ENCODE assay signal across 9 cellular contexts in genomic region chr3:42247576-42248027, GRCh38. TPM values are rescaled to one million over a fixed set of nuclear protein-coding genes. Genes with fewer than 3 reads are reported as not detected.
DNase-seq lines count a peak whose midpoint lies in the region; ATAC-seq and FAIRE-seq lines count a peak whose summit lies in the region.
"Had no signal": no experiment of that assay in that cellular context is flagged by ENCODE, and none has a peak within 500 bp of the region (broad histone marks: within the 10 kb centered on the region; RNA-seq: fewer than 3 reads in every experiment).

No MANE protein-coding gene starts in this region.

- intact Hi-C loops in activated CD4-positive, alpha-beta T cell treated with anti-CD3 and anti-CD28 coated beads, Interleukin-2, amount 10 ng/mL, durations not matched to agents 24 days and 14 days (cut with micrococcal nuclease): loop anchor here (1.0 to 5.0 kb wide), 2 partner anchors 196 to 300 kb away; no protein-coding TSS in a partner anchor

- peak; percentile 39 for FAIRE-seq in G401.6 (lab: Jason Lieb, UNC)
- FAIRE-seq: endometrium had no signal

- H3K4me1 Mint-ChIP-seq in activated CD4-positive, alpha-beta T cell treated with anti-CD3 and anti-CD28 coated beads, Interleukin-2, amount 10 ng/mL, durations not matched to agents 24 days and 14 days: peaks cover 3% of the 10 kb centered on the region

- H3K27me3 Mint-ChIP-seq in activated CD4-positive, alpha-beta T cell treated with anti-CD3 and anti-CD28 coated beads, Interleukin-2, amount 10 ng/mL, durations not matched to agents 24 days and 14 days: peaks cover 24% of the 10 kb centered on the region

- H3K4me3 Mint-ChIP-seq in activated CD4-positive, alpha-beta T cell treated with anti-CD3 and anti-CD28 coated beads, Interleukin-2, amount 10 ng/mL, durations not matched to agents 24 days and 14 days: no peak overlapping the region

- ATAC-seq in HG02571 (IDR thresholded peaks at IDR 0.05; ENCODE audit: unreplicated experiment) (peak; percentile 70), GM18870 (IDR thresholded peaks at IDR 0.05; ENCODE audit: unreplicated experiment) (no peak)

- H3K36me3 Mint-ChIP-seq in activated CD4-positive, alpha-beta T cell treated with anti-CD3 and anti-CD28 coated beads, Interleukin-2, amount 10 ng/mL, durations not matched to agents 24 days and 14 days (ENCODE audit: low read depth): no peaks in the 10 kb centered on the region

- no peaks in the 10 kb centered on the region for H3K9me3 Mint-ChIP-seq in activated CD4-positive, alpha-beta T cell treated with anti-CD3 and anti-CD28 coated beads, Interleukin-2, amount 10 ng/mL, durations not matched to agents 24 days and 14 days

- H3K27ac Mint-ChIP-seq in activated CD4-positive, alpha-beta T cell treated with anti-CD3 and anti-CD28 coated beads, Interleukin-2, amount 10 ng/mL, durations not matched to agents 24 days and 14 days: no peak overlapping the region

- DNase-seq in NCI-H2227 treated with DMSO at 0.1 percent for 48 hours (lab: John Stamatoyannopoulos, UW): peak; percentile 60
- peak; percentile 88 for DNase-seq in activated CD4-positive, alpha-beta T cell treated with anti-CD3 and anti-CD28 coated beads, Interleukin-2, amount 10 ng/mL, durations not matched to agents 24 days and 14 days
- peak; percentile 28 for DNase-seq in dedifferentiated amniotic fluid mesenchymal stem cell (ENCODE audit: extremely low spot score)
- DNase-seq in medulla oblongata (ENCODE audit: extremely low spot score): peak; percentile 83
- peak; percentile 14 to 30 for DNase-seq in stimulated activated CD8-positive, alpha-beta memory T cell treated with anti-CD3 and anti-CD28 coated beads, Interleukin-4, amount 100 ng/mL, for 1 hour (ENCODE audit: low read depth in 2 of 2, low spot score in 1 of 2)

RNA-seq across cellular contexts. Expression of gene CCK, which starts 18.4 kb away (rescaled TPM):
- not detected in 2 replicates for total RNA-seq in activated CD4-positive, alpha-beta T cell treated with anti-CD3 and anti-CD28 coated beads, Interleukin-2, amount 10 ng/mL, durations not matched to agents 24 days and 14 days

Comparison
In these comparisons a context has a peak if more than half of its experiments do, and no peak if none do; other contexts are left out.
1. DNase-seq: peak in every context shown above with its lines; median percentile 88 in activated CD4-positive, alpha-beta T cell treated with anti-CD3 and anti-CD28 coated beads, Interleukin-2, amount 10 ng/mL, durations not matched to agents 24 days and 14 days; 83 in medulla oblongata; 60 in NCI-H2227 treated with DMSO at 0.1 percent for 48 hours; 28 in dedifferentiated amniotic fluid mesenchymal stem cell; 22 in stimulated activated CD8-positive, alpha-beta memory T cell treated with anti-CD3 and anti-CD28 coated beads, Interleukin-4, amount 100 ng/mL, for 1 hour.